1 cellular context compared by ENCODE assay signal in genomic region chr10:80289451-80290287, GRCh38.
TF ChIP-seq lines count a peak whose summit lies in the region.

MAT1A (minus strand) TSS chr10:80289658; CDS start chr10:80289423, 235 bp downstream.

TF ChIP-seq in HepG2, 621 proteins besides CTCF, POLR2A, EP300 and RAD21 (continued from another document and continues in another):
- TF ChIP-seq, protein P1, sequence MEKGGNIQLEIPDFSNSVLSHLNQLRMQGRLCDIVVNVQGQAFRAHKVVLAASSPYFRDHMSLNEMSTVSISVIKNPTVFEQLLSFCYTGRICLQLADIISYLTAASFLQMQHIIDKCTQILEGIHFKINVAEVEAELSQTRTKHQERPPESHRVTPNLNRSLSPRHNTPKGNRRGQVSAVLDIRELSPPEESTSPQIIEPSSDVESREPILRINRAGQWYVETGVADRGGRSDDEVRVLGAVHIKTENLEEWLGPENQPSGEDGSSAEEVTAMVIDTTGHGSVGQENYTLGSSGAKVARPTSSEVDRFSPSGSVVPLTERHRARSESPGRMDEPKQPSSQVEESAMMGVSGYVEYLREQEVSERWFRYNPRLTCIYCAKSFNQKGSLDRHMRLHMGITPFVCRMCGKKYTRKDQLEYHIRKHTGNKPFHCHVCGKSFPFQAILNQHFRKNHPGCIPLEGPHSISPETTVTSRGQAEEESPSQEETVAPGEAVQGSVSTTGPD (CRISPR knock-in tag; IDR thresholded peaks at IDR 0.05) = no peak
- no peak for TF ChIP-seq ZNF816 (CRISPR knock-in tag; IDR thresholded peaks at IDR 0.05; ENCODE audit: borderline replicate concordance)
- no peak for TF ChIP-seq ZNF678 (CRISPR knock-in tag; IDR thresholded peaks at IDR 0.05)
- TF ChIP-seq ZNF878 (CRISPR knock-in tag; IDR thresholded peaks at IDR 0.05) = peak; percentile 57; the same call in 1 of the 2 replicates
- 0 out of 2 replicates have a peak, but pooled peaks have one; percentile 42 for TF ChIP-seq MBD4 (IDR thresholded peaks at IDR 0.05; ENCODE audit: borderline replicate concordance, low read length)
- TF ChIP-seq, protein P2, sequence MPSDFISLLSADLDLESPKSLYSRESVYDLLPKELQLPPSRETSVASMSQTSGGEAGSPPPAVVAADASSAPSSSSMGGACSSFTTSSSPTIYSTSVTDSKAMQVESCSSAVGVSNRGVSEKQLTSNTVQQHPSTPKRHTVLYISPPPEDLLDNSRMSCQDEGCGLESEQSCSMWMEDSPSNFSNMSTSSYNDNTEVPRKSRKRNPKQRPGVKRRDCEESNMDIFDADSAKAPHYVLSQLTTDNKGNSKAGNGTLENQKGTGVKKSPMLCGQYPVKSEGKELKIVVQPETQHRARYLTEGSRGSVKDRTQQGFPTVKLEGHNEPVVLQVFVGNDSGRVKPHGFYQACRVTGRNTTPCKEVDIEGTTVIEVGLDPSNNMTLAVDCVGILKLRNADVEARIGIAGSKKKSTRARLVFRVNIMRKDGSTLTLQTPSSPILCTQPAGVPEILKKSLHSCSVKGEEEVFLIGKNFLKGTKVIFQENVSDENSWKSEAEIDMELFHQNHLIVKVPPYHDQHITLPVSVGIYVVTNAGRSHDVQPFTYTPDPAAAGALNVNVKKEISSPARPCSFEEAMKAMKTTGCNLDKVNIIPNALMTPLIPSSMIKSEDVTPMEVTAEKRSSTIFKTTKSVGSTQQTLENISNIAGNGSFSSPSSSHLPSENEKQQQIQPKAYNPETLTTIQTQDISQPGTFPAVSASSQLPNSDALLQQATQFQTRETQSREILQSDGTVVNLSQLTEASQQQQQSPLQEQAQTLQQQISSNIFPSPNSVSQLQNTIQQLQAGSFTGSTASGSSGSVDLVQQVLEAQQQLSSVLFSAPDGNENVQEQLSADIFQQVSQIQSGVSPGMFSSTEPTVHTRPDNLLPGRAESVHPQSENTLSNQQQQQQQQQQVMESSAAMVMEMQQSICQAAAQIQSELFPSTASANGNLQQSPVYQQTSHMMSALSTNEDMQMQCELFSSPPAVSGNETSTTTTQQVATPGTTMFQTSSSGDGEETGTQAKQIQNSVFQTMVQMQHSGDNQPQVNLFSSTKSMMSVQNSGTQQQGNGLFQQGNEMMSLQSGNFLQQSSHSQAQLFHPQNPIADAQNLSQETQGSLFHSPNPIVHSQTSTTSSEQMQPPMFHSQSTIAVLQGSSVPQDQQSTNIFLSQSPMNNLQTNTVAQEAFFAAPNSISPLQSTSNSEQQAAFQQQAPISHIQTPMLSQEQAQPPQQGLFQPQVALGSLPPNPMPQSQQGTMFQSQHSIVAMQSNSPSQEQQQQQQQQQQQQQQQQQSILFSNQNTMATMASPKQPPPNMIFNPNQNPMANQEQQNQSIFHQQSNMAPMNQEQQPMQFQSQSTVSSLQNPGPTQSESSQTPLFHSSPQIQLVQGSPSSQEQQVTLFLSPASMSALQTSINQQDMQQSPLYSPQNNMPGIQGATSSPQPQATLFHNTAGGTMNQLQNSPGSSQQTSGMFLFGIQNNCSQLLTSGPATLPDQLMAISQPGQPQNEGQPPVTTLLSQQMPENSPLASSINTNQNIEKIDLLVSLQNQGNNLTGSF (CRISPR knock-in tag; IDR thresholded peaks at IDR 0.05) = peak; percentile 87; the same call in 1 of the 2 replicates
- TF ChIP-seq ZSCAN5A (CRISPR knock-in tag; IDR thresholded peaks at IDR 0.05; ENCODE audit: borderline replicate concordance) = 0 out of 2 replicates have a peak, but pooled peaks have one; percentile 35
- 0 out of 2 replicates have a peak, but pooled peaks have one; percentile 28 for TF ChIP-seq FOXC1 (CRISPR knock-in tag; IDR thresholded peaks at IDR 0.05; ENCODE audit: borderline replicate concordance)
- TF ChIP-seq FOXP1 (IDR thresholded peaks at IDR 0.05) = no peak
- peak; percentile 15; the same call in 1 of the 2 replicates for TF ChIP-seq FOXP1 (CRISPR knock-in tag; IDR thresholded peaks at IDR 0.05)
- TF ChIP-seq ZNF251 (CRISPR knock-in tag; IDR thresholded peaks at IDR 0.05) = no peak
- peak; percentile 90 for TF ChIP-seq SAP130 (CRISPR knock-in tag; IDR thresholded peaks at IDR 0.05; ENCODE audit: low read depth)
- TF ChIP-seq KLF16 (CRISPR knock-in tag; IDR thresholded peaks at IDR 0.05) = peak in 1 of 2 experiments; percentile 39; a peak in 1 of 4 replicates
- TF ChIP-seq PHF20 (CRISPR knock-in tag; IDR thresholded peaks at IDR 0.05) = no peak; the same call in 1 of the 2 replicates
- no peak for TF ChIP-seq NFRKB (IDR thresholded peaks at IDR 0.05)
- TF ChIP-seq NPAS2 (CRISPR knock-in tag; IDR thresholded peaks at IDR 0.05; ENCODE audit: borderline replicate concordance) = no peak
- TF ChIP-seq, protein P3, sequence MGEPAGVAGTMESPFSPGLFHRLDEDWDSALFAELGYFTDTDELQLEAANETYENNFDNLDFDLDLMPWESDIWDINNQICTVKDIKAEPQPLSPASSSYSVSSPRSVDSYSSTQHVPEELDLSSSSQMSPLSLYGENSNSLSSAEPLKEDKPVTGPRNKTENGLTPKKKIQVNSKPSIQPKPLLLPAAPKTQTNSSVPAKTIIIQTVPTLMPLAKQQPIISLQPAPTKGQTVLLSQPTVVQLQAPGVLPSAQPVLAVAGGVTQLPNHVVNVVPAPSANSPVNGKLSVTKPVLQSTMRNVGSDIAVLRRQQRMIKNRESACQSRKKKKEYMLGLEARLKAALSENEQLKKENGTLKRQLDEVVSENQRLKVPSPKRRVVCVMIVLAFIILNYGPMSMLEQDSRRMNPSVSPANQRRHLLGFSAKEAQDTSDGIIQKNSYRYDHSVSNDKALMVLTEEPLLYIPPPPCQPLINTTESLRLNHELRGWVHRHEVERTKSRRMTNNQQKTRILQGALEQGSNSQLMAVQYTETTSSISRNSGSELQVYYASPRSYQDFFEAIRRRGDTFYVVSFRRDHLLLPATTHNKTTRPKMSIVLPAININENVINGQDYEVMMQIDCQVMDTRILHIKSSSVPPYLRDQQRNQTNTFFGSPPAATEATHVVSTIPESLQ (CRISPR knock-in tag; conservative IDR thresholded peaks at IDR 0.05) = no peak
- TF ChIP-seq, protein P4, sequence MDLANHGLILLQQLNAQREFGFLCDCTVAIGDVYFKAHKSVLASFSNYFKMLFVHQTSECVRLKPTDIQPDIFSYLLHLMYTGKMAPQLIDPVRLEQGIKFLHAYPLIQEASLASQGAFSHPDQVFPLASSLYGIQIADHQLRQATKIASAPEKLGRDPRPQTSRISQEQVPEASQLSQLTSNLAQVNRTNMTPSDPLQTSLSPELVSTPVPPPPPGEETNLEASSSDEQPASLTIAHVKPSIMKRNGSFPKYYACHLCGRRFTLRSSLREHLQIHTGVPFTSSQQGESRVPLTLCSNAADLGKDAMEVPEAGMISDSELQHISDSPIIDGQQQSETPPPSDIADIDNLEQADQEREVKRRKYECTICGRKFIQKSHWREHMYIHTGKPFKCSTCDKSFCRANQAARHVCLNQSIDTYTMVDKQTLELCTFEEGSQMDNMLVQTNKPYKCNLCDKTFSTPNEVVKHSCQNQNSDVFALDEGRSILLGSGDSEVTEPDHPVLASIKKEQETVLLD (CRISPR knock-in tag; IDR thresholded peaks at IDR 0.05; ENCODE audit: low read depth) = no peak
- TF ChIP-seq ZNF280B (CRISPR knock-in tag; IDR thresholded peaks at IDR 0.05; ENCODE audit: borderline replicate concordance) = no peak
- peak; percentile 55; the same call in 1 of the 2 replicates for TF ChIP-seq POLR2G (IDR thresholded peaks at IDR 0.05; ENCODE audit: low read depth, low read length)
- TF ChIP-seq, protein P5, sequence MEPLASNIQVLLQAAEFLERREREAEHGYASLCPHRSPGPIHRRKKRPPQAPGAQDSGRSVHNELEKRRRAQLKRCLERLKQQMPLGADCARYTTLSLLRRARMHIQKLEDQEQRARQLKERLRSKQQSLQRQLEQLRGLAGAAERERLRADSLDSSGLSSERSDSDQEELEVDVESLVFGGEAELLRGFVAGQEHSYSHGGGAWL (CRISPR knock-in tag; IDR thresholded peaks at IDR 0.05) = peak; percentile 51; the same call in 1 of the 2 replicates
- 0 out of 2 replicates have a peak, but pooled peaks have one; percentile 12 for TF ChIP-seq ZNF431 (CRISPR knock-in tag; IDR thresholded peaks at IDR 0.05; ENCODE audit: borderline replicate concordance, low read depth)
- no peak for TF ChIP-seq HNF4G (IDR thresholded peaks at IDR 0.05; ENCODE audit: borderline replicate concordance, low read depth, low read length)
- no peak for TF ChIP-seq HNF4G (CRISPR knock-in tag; IDR thresholded peaks at IDR 0.05; ENCODE audit: borderline replicate concordance, low read depth)
- TF ChIP-seq ARID4A (CRISPR knock-in tag; IDR thresholded peaks at IDR 0.05; ENCODE audit: borderline replicate concordance) = peak; percentile 43; the same call in 1 of the 2 replicates
- TF ChIP-seq CBFB (CRISPR knock-in tag; IDR thresholded peaks at IDR 0.05) = no peak
- TF ChIP-seq ZNF776 (CRISPR knock-in tag; IDR thresholded peaks at IDR 0.05) = no peak
- TF ChIP-seq ELF1 (CRISPR knock-in tag; IDR thresholded peaks at IDR 0.05) = no peak; the same call in 1 of the 2 replicates
- peak; percentile 49; the same call in 1 of the 2 replicates for TF ChIP-seq ZSCAN31 (CRISPR knock-in tag; IDR thresholded peaks at IDR 0.05; ENCODE audit: low read depth)
- TF ChIP-seq ZNF367 (CRISPR knock-in tag; IDR thresholded peaks at IDR 0.05; ENCODE audit: borderline replicate concordance) = no peak
- peak; percentile 64 for TF ChIP-seq MNT (IDR thresholded peaks at IDR 0.05)
- TF ChIP-seq ZNF136 (CRISPR knock-in tag; IDR thresholded peaks at IDR 0.05; ENCODE audit: low read depth) = no peak
- peak; percentile 30 for TF ChIP-seq TEAD3 (CRISPR knock-in tag; optimal IDR thresholded peaks at IDR 0.05; ENCODE audit: borderline replicate concordance)
- TF ChIP-seq, protein P6, sequence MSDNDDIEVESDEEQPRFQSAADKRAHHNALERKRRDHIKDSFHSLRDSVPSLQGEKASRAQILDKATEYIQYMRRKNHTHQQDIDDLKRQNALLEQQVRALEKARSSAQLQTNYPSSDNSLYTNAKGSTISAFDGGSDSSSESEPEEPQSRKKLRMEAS (IDR thresholded peaks at IDR 0.05) = peak; percentile 95
- TF ChIP-seq ZFP90 (CRISPR knock-in tag; IDR thresholded peaks at IDR 0.05; ENCODE audit: borderline replicate concordance) = 0 out of 2 replicates have a peak, but pooled peaks have one; percentile 44
- TF ChIP-seq SETDB1 (CRISPR knock-in tag; IDR thresholded peaks at IDR 0.05; ENCODE audit: borderline replicate concordance) = no peak
- TF ChIP-seq MTF1 (CRISPR knock-in tag; IDR thresholded peaks at IDR 0.05) = no peak
- no peak for TF ChIP-seq CENPT (CRISPR knock-in tag; IDR thresholded peaks at IDR 0.05; ENCODE audit: low read depth)
- TF ChIP-seq TOPORS (CRISPR knock-in tag; IDR thresholded peaks at IDR 0.05) = no peak
- TF ChIP-seq ZNF264 (CRISPR knock-in tag; IDR thresholded peaks at IDR 0.05) = no peak
- no peak for TF ChIP-seq ZNF44 (CRISPR knock-in tag; IDR thresholded peaks at IDR 0.05)
- TF ChIP-seq SRY (CRISPR knock-in tag; IDR thresholded peaks at IDR 0.05) = peak; percentile 83; the same call in 1 of the 2 replicates
